Comparison of ENCODE assay signal across 28 cellular contexts in the genomic region with DNA sequence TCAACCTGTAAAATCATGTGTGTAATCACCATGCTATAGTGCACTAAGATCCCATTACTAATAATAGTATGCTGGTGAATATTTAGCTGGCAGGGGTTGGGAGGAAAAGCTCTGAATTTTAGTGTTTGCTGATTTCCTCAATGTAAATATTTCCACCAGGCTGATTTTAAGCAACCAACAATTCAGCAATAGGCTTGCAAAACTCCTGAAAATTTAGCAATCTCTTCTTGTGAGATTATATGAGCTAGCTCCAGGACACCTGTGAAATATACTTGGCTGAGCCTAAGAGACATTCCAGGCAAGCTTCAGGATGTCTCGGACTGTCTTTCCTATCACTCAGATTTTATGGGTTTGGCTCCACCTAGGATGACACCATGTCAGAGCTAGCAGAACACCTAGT.
"Had no signal": no experiment of that assay in that cellular context is flagged by ENCODE, and none has a peak within 500 bp of the region (broad histone marks: within the 10 kb centered on the region; RNA-seq: fewer than 3 reads in every experiment).

No MANE protein-coding gene starts in this region.

- H3K9ac ChIP-seq: neural progenitor cell, parathyroid adenoma had no signal

- DNase-seq: naive thymus-derived CD4-positive, alpha-beta T cell; natural killer cell; occipital lobe; ovary; posterior cingulate gyrus; psoas muscle; right cardiac atrium; spleen; stimulated activated CD4-positive, alpha-beta T cell treated with anti-CD3 and anti-CD28 coated beads, Interleukin-12 subunit alpha, Interleukin-12 subunit beta, amount 100 ng/mL, for 4 hours; stimulated activated CD4-positive, alpha-beta T cell treated with anti-CD3 and anti-CD28 coated beads, Interleukin-1b, Interleukin-23, amount 100 ng/mL, for 48 hours; stimulated activated CD4-positive, alpha-beta T cell treated with anti-CD3 and anti-CD28 coated beads, Interleukin-4, amount 100 ng/mL, for 1 hour; stimulated activated CD4-positive, alpha-beta T cell treated with anti-CD3 and anti-CD28 coated beads, Interleukin-4, amount 100 ng/mL, for 4 hours; stimulated activated CD8-positive, alpha-beta memory T cell treated with anti-CD3 and anti-CD28 coated beads, Interleukin-4, amount 100 ng/mL, for 48 hours; stimulated activated naive CD4-positive, alpha-beta T cell treated with Interleukin-2 at 50 U/mL for 16 hours; stomach; thyroid gland; trophoblast cell; upper lobe of left lung had no signal

- H2AFZ ChIP-seq: neural progenitor cell, parathyroid adenoma had no signal

- ATAC-seq: naive thymus-derived CD4-positive, alpha-beta T cell; natural killer cell; psoas muscle; right cardiac atrium; sciatic nerve; stimulated activated memory B cell treated with anti-CD40 and anti-IgM and Interleukin-4, amounts not matched to agents 10 μg/mL and 1 μg/mL and 100 μg/mL, for 72 hours had no signal

- H3K4me1 ChIP-seq: neural progenitor cell, parathyroid adenoma, psoas muscle, spleen, stomach, thyroid gland, tibial nerve, upper lobe of left lung, vagina had no signal

- H3K27me3 ChIP-seq: neural progenitor cell, ovary, spleen, stomach, thyroid gland, tibial nerve, upper lobe of left lung, vagina had no signal

- H3K9me3 ChIP-seq: psoas muscle, thoracic aorta, thyroid gland, vagina had no signal

- H3K4me3 ChIP-seq: neural progenitor cell, ovary, psoas muscle, skin epidermis, smooth muscle cell, spleen, stomach, thoracic aorta, thyroid gland, tibial nerve, upper lobe of left lung, vagina had no signal

- H3K79me2 ChIP-seq: parathyroid adenoma had no signal

- H3K4me2 ChIP-seq: neural progenitor cell, smooth muscle cell had no signal

- H3K36me3 ChIP-seq: neural progenitor cell, ovary, spleen, stomach, thoracic aorta, thyroid gland, tibial nerve, upper lobe of left lung, vagina had no signal

- FAIRE-seq: urothelium cell line had no signal

- H3K27ac ChIP-seq: neural progenitor cell, ovary, parathyroid adenoma, psoas muscle, skin epidermis, spleen, stomach, thoracic aorta, thyroid gland, tibial nerve, upper lobe of left lung, vagina had no signal
